Comparison of ENCODE assay signal across 1 cellular context in the genomic region with DNA sequence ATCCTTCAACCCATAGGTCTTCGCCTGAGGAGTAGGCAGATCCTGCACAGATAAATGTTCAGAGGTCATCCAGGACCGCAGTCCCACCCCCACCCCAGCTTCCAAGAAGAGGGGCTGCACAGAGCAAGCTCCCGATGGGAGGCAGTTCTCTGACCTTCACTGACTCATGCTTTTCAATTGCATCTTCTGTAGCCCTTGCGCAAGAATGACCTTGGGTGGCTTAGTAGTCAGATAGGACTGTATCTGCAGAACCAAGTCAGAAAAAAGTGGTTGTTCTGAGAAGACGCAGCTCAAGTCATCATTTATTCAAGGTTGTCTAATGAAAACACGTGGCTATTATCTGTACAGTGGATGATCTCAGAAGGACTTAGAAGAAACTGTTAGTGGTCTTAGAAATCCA.
A peak's percentile ranks its signal among the peaks of the same experiment; 100 is the strongest.
TF ChIP-seq lines count a peak whose summit lies in the region.

No MANE protein-coding gene starts in this region.

TF ChIP-seq in H1, 55 proteins besides CTCF, POLR2A, EP300 and RAD21:
- TF ChIP-seq CEBPB (IDR thresholded peaks at IDR 0.05; ENCODE audit: low read depth, low read length) (peak; percentile 44; the same call in 1 of the 2 replicates), GTF2F1 (IDR thresholded peaks at IDR 0.05; ENCODE audit: borderline replicate concordance, low read depth, low read length) (no peak), NRF1 (IDR thresholded peaks at IDR 0.05; ENCODE audit: low read depth, low read length) (no peak)
